Comparison of ENCODE assay signal across 1 cellular context in genomic region chr4:144178414-144178813, GRCh38.
TF ChIP-seq lines count a peak whose summit lies in the region.

No MANE protein-coding gene starts in this region.

TF ChIP-seq in Ishikawa, 13 proteins besides CTCF, POLR2A, EP300 and RAD21 (continued from another document):
- TF ChIP-seq REST (IDR thresholded peaks at IDR 0.05; ENCODE audit: low read depth) (no peak), ZBTB7A (IDR thresholded peaks at IDR 0.05; ENCODE audit: low read depth) (no peak), TEAD4 (IDR thresholded peaks at IDR 0.05) (peak; percentile 30; the same call in 1 of the 2 replicates)
